In genomic region chr4:56681158-56681848, GRCh38 we compare ENCODE assay signal across 8 cellular contexts. TPM values are rescaled to one million over a fixed set of nuclear protein-coding genes. Genes with fewer than 3 reads are reported as not detected.
DNase-seq lines count a peak whose midpoint lies in the region; ATAC-seq and TF ChIP-seq lines count a peak whose summit lies in the region.

HOPX (minus strand) TSS chr4:56681296; CDS start chr4:56657816, 23,480 bp downstream.

- peak within 1 kb of the TSS in 1 of 2 donors; percentile 84 for H3K27ac Mint-ChIP-seq in activated naive CD4-positive, alpha-beta T cell treated with anti-CD3 and anti-CD28 coated beads, Interleukin-2, amount 50 U/mL, for 72 hours

- H3K4me1 ChIP-seq in OCI-LY3 (ENCODE audit: low read length), result peaks cover 9% of the 10 kb centered on the region; the same call in 1 of the 2 replicates
- no peaks in the 10 kb centered on the region for H3K4me1 ChIP-seq in SJCRH30

- H3K9me3 Mint-ChIP-seq in activated naive CD4-positive, alpha-beta T cell treated with anti-CD3 and anti-CD28 coated beads, Interleukin-2, amount 50 U/mL, for 72 hours, result peaks cover 0 to 5% of the 10 kb centered on the region in 2 donors

- peaks cover 0 to 14% of the 10 kb centered on the region in 2 donors for H3K36me3 Mint-ChIP-seq in activated naive CD4-positive, alpha-beta T cell treated with anti-CD3 and anti-CD28 coated beads, Interleukin-2, amount 50 U/mL, for 72 hours

- H3K27me3 ChIP-seq in OCI-LY3 (ENCODE audit: low read depth, low read length) (peaks cover 54% of the 10 kb centered on the region), layer of hippocampus (ENCODE audit: control insufficient read depth, insufficient read depth, low read length) (no peaks in the 10 kb centered on the region), SJCRH30 (peaks cover 6% of the 10 kb centered on the region; the same call in 1 of the 2 replicates)

- no peaks in the 10 kb centered on the region for H3K79me2 ChIP-seq in OCI-LY3 (ENCODE audit: low read length)

- H3K4me3 ChIP-seq in OCI-LY3 (ENCODE audit: low read length) (peak within 1 kb of the TSS; percentile 53), SJCRH30 (no peak within 1 kb of the TSS)

- no peak for TF ChIP-seq CTCF in 22Rv1 (IDR thresholded peaks at IDR 0.05)
- TF ChIP-seq CTCF in OCI-LY3 (IDR thresholded peaks at IDR 0.05; ENCODE audit: low read depth, low read length), result no peak

- H3K36me3 ChIP-seq in OCI-LY3 (replicated peaks; ENCODE audit: low read depth, low read length) (no peaks in the 10 kb centered on the region), SJCRH30 (no peaks in the 10 kb centered on the region)

- peak; percentile 66 for ATAC-seq in GM21528 (IDR thresholded peaks at IDR 0.05; ENCODE audit: low FRiP score, unreplicated experiment)
- peak; percentile 88 to 93 for ATAC-seq in activated naive CD4-positive, alpha-beta T cell treated with anti-CD3 and anti-CD28 coated beads, Interleukin-2, amount 50 U/mL, for 72 hours

- no peaks in the 10 kb centered on the region for H4K20me1 ChIP-seq in OCI-LY3 (ENCODE audit: insufficient read depth, low read length)

- DNase-seq in activated naive CD4-positive, alpha-beta T cell treated with anti-CD3 and anti-CD28 coated beads, Interleukin-2, amount 50 U/mL, for 72 hours (ENCODE audit: low spot score in 2 of 2), result peak; percentile 61 to 67
- DNase-seq in stimulated activated CD8-positive, alpha-beta memory T cell treated with anti-CD3 and anti-CD28 coated beads, Interleukin-4, amount 100 ng/mL, for 48 hours, result peak; percentile 77
- DNase-seq in cortex of kidney (lab: John Stamatoyannopoulos, UW) (no peak), SJCRH30 (no peak)

- H3K9me3 ChIP-seq in OCI-LY3 (ENCODE audit: insufficient read depth, low read length) (no peaks in the 10 kb centered on the region), SJCRH30 (replicated peaks) (no peaks in the 10 kb centered on the region)

- H3K27ac ChIP-seq in 22Rv1 (peak within 1 kb of the TSS; percentile 91), OCI-LY3 (ENCODE audit: low read length) (no peak within 1 kb of the TSS), layer of hippocampus (ENCODE audit: low read depth, low read length) (peak within 1 kb of the TSS; percentile 15), SJCRH30 (no peak within 1 kb of the TSS)

- peak within 1 kb of the TSS; percentile 67 for H3K4me2 ChIP-seq in OCI-LY3 (ENCODE audit: low read length)

- H2AFZ ChIP-seq in OCI-LY3 (ENCODE audit: low read depth, low read length), result peak within 1 kb of the TSS; percentile 72; the same call in 1 of the 2 replicates

- H3K9ac ChIP-seq in OCI-LY3 (ENCODE audit: low read length), result no peak within 1 kb of the TSS

RNA-seq across cellular contexts. Expression of gene HOPX, which starts in this region (rescaled TPM):
- total RNA-seq in activated naive CD4-positive, alpha-beta T cell treated with anti-CD3 and anti-CD28 coated beads, Interleukin-2, amount 50 U/mL, for 72 hours, result 10 to 100 TPM; 21.0 to 33.5 TPM
- total RNA-seq in SJCRH30 (2014; rRNA removed; shearing (Covaris generic)), result not detected in 2 replicates

Comparison
In these comparisons a context has a peak if more than half of its experiments do, and no peak if none do; other contexts are left out.
1. RNA of gene HOPX (total RNA-seq): 21.0 to 33.5 TPM in activated naive CD4-positive, alpha-beta T cell treated with anti-CD3 and anti-CD28 coated beads, Interleukin-2, amount 50 U/mL, for 72 hours; not detected in SJCRH30; every median in the first group is over 10 times any median in the second.
2. H3K27ac ChIP-seq: peak in 22Rv1 (single experiment) and layer of hippocampus (single experiment); none in OCI-LY3 (single experiment) and SJCRH30 (single experiment).
3. DNase-seq: peak in activated naive CD4-positive, alpha-beta T cell treated with anti-CD3 and anti-CD28 coated beads, Interleukin-2, amount 50 U/mL, for 72 hours (2 of 2) and stimulated activated CD8-positive, alpha-beta memory T cell treated with anti-CD3 and anti-CD28 coated beads, Interleukin-4, amount 100 ng/mL, for 48 hours (single experiment); none in cortex of kidney (single experiment) and SJCRH30 (0 of 2).